24 cellular contexts compared by ENCODE assay signal in the genomic region with DNA sequence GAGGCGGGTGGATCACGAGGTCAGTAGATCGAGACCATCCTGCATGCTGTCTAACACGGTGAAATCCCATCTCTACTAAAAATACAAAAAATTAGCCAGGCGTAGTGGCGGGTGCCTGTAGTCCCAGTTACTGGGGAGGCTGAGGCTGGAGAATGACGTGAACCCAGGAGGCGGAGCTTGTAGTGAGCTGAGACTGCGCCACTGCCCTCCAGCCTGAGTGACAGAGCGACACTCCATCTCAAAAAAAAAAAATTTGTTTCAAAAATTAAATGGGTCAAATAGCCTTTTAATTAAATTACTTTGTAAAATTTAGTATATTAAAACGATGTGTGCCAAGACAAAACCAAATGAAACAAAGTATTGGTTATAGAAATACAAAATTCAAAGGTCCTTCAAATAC. TPM values are rescaled to one million over a fixed set of nuclear protein-coding genes. Genes with fewer than 3 reads are reported as not detected.
"Had no signal": no experiment of that assay in that cellular context is flagged by ENCODE, and none has a peak within 500 bp of the region (broad histone marks: within the 10 kb centered on the region; RNA-seq: fewer than 3 reads in every experiment).

No MANE protein-coding gene starts in this region.

- H3K9ac ChIP-seq: neural progenitor cell, parathyroid adenoma had no signal

- H3K4me2 ChIP-seq: neural progenitor cell had no signal

- H2AFZ ChIP-seq: neural progenitor cell, parathyroid adenoma had no signal

- H3K27me3 ChIP-seq: neural progenitor cell, ovary, right lobe of liver, sigmoid colon, stomach, tibial artery, transverse colon, upper lobe of right lung, uterus had no signal

- H3K79me2 ChIP-seq: parathyroid adenoma had no signal

- DNase-seq: natural killer cell; occipital lobe; ovary; posterior cingulate gyrus; psoas muscle; right cardiac atrium; right lobe of liver; sigmoid colon; small intestine; stimulated activated CD4-positive, alpha-beta T cell treated with anti-CD3 and anti-CD28 coated beads, Interleukin-15, amount 100 ng/mL, for 24 hours; stimulated activated CD4-positive, alpha-beta T cell treated with anti-CD3 and anti-CD28 coated beads, Interleukin-2, amount 100 ng/mL, for 24 hours; stimulated activated CD4-positive, alpha-beta T cell treated with anti-CD3 and anti-CD28 coated beads, Interleukin-2, amount 100 ng/mL, for 48 hours; stimulated activated CD4-positive, alpha-beta T cell treated with anti-CD3 and anti-CD28 coated beads, Interleukin-4, amount 100 ng/mL, for 24 hours; stimulated activated naive B cell treated with anti-CD40 and anti-IgM and Interleukin-4, amounts not matched to agents 10 μg/mL and 1 μg/mL and 100 μg/mL, for 72 hours; stimulated activated naive CD4-positive, alpha-beta T cell treated with Interleukin-2 at 50 U/mL for 16 hours; stomach; tibial artery; transverse colon; upper lobe of right lung; uterus had no signal

- H3K9me3 ChIP-seq: ovary, stomach, tibial artery, transverse colon, upper lobe of right lung, uterus had no signal

- H3K36me3 ChIP-seq: neural progenitor cell, ovary, right lobe of liver, sigmoid colon, stomach, tibial artery, transverse colon, upper lobe of right lung, uterus had no signal

- H3K4me3 ChIP-seq: neural progenitor cell, ovary, psoas muscle, right lobe of liver, sigmoid colon, stomach, tibial artery, transverse colon, upper lobe of right lung, uterus had no signal

- H3K27ac ChIP-seq: neural progenitor cell, ovary, parathyroid adenoma, psoas muscle, right lobe of liver, sigmoid colon, stomach, tibial artery, transverse colon, upper lobe of right lung, uterus had no signal

- H3K4me1 ChIP-seq: neural progenitor cell, parathyroid adenoma, psoas muscle, right lobe of liver, sigmoid colon, stomach, tibial artery, transverse colon, upper lobe of right lung, uterus had no signal

RNA-seq across cellular contexts. Expression of gene MRC1, which starts 6.8 kb away (rescaled TPM):
- total RNA-seq: progenitor cell of endocrine pancreas had no signal
- polyA plus RNA-seq: neural cell had no signal
